In the genomic region with DNA sequence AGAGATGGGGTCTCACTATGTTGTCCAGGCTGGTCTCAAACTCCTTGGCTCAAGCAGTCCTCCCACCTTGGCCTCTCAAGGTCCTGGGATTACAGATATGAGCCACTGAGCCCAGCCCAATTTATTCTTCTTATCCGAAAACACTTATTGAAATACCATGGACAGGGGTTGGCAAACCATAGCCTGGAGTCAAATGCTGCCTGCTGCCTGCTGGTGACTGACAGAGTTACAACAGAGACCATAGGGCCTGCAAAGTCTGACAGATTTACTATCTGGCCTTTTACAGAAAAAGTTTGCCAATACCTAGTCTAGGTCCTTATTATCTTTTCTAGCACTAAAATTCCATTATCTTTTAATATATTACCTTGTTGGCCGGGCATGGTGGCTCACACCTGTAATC, we compare ENCODE assay signal across 17 cellular contexts.
"Had no signal": no experiment of that assay in that cellular context is flagged by ENCODE, and none has a peak within 500 bp of the region (broad histone marks: within the 10 kb centered on the region; RNA-seq: fewer than 3 reads in every experiment).

No MANE protein-coding gene starts in this region.

- DNase-seq: activated effector memory CD4-positive, alpha-beta T cell treated with anti-CD3 and anti-CD28 coated beads, Interleukin-2, amount 50 U/mL, for 16 hours; activated naive CD4-positive, alpha-beta T cell treated with anti-CD3 and anti-CD28 coated beads, Interleukin-2, amount 50 U/mL, for 16 hours; activated T-cell treated with anti-CD3 and anti-CD28 coated beads, Interleukin-2, amount 50 U/mL, for 72 hours; aorta; effector CD8-positive, alpha-beta T cell; foreskin fibroblast; mesendoderm; right lobe of liver; stimulated activated naive B cell treated with anti-CD40 and anti-IgM and Interleukin-4, amounts not matched to agents 10 μg/mL and 1 μg/mL and 100 μg/mL, for 72 hours; upper lobe of right lung had no signal

- H3K9me3 ChIP-seq: breast epithelium, neutrophil, right lobe of liver, thoracic aorta, upper lobe of right lung had no signal

- H3K27ac ChIP-seq: breast epithelium, hepatocyte, neutrophil, parathyroid adenoma, right lobe of liver, thoracic aorta, upper lobe of right lung had no signal

- H3K4me2 ChIP-seq: hepatocyte had no signal

- H3K9ac ChIP-seq: parathyroid adenoma had no signal

- H3K36me3 ChIP-seq: breast epithelium, neutrophil, right lobe of liver, thoracic aorta, upper lobe of right lung had no signal

- H3K4me3 ChIP-seq: breast epithelium, hepatocyte, right lobe of liver, thoracic aorta, upper lobe of right lung had no signal

- ATAC-seq: activated CD4-positive, CD25-positive, alpha-beta regulatory T cell treated with anti-CD3 and anti-CD28 coated beads, Interleukin-2, amount 50 U/mL, for 24 hours; activated T-cell treated with anti-CD3 and anti-CD28 coated beads, Interleukin-2, amount 50 U/mL, for 72 hours; natural killer cell treated with Interleukin-12 subunit alpha and Interleukin-12 subunit beta and Interleukin-15 and Interleukin-18, amount 100 ng/mL, for 72 hours; right lobe of liver; stimulated activated naive B cell treated with anti-CD40 and anti-IgM and Interleukin-4, amounts not matched to agents 10 μg/mL and 1 μg/mL and 100 μg/mL, for 72 hours; upper lobe of right lung had no signal

- H2AFZ ChIP-seq: hepatocyte, parathyroid adenoma had no signal

- H3K79me2 ChIP-seq: hepatocyte, parathyroid adenoma had no signal

- H3K27me3 ChIP-seq: breast epithelium, hepatocyte, neutrophil, right lobe of liver, upper lobe of right lung had no signal

- H3K4me1 ChIP-seq: breast epithelium, parathyroid adenoma, right lobe of liver, upper lobe of right lung had no signal
